In the genomic region with DNA sequence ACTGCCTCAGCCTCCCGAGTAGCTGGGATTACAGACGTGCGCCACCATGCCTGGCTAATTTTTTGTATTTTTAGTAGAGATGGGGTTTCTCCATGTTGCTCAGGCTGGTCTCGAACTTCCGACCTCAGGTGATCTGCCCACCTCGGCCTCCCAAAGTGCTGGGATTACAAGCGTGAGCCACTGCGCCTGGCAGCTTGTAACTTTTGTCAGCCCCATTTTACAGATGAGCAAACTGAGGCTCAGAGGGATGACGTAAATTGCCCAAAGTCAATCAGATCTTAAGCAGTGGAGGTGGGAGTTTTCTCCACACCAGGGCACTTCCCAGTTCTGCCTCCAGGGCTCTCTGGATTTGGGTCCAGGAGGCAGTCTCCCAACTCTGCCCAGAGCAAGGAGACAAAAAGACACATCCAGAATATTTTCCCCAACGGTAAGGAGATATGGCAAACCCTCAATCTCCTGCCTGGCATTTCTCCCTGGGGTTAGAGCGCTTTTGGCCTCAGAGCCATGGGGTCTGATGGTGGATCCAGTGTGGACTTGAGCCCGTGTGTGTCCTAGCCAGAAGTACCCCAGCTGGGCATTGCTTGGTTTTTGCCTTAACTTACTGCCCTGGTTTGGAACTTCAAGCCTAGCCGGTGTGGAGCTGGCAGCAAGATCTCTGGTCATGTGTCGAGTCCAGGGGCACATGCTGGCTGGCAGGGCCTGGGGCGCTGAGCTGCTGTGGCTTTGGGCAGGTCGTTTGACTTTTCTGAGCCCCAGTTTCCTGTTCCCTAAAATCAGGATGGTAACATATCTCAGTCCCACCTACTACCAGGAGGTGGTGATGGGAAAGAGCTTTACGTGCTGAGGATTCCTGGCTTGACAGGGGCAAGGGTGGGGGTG, we compare ENCODE assay signal across 22 cellular contexts. TPM values are rescaled to one million over a fixed set of nuclear protein-coding genes. Genes with fewer than 3 reads are reported as not detected.
DNase-seq lines count a peak whose midpoint lies in the region; ATAC-seq, FAIRE-seq and TF ChIP-seq lines count a peak whose summit lies in the region.
"Had no signal": no experiment of that assay in that cellular context is flagged by ENCODE, and none has a peak within 500 bp of the region (broad histone marks: within the 10 kb centered on the region; RNA-seq: fewer than 3 reads in every experiment).

No MANE protein-coding gene starts in this region.

- H3K27ac Mint-ChIP-seq in glutamatergic neuron (ENCODE audit: unreplicated experiment), result peak overlapping the region; percentile 72
- H3K27ac Mint-ChIP-seq: CD4-positive, alpha-beta T cell had no signal

- no peak for TF ChIP-seq CTCF in K562 (IDR thresholded peaks at IDR 0.05 in 2 of 3, conservative IDR thresholded peaks at IDR 0.05 in 1 of 3; ENCODE audit: insufficient read depth in 2 of 3, low read depth in 1 of 3, low read length in 3 of 3)
- peak; percentile 32 for TF ChIP-seq CTCF in glutamatergic neuron (IDR thresholded peaks at IDR 0.05; ENCODE audit: partially characterized antibody, unreplicated experiment)

- no peak overlapping the region for H3K27ac ChIP-seq in K562 (ENCODE audit: extremely low read depth, low read depth, low read length)
- H3K27ac ChIP-seq: HL-60, Peyer's patch, SK-N-MC had no signal

- no TSS peak for BruUV-seq in K562 (replicated peaks; lab: Mats Ljungman, UMichigan)

- H3K4me3 Mint-ChIP-seq in glutamatergic neuron (ENCODE audit: unreplicated experiment), result peak overlapping the region; percentile 96

- DNase-seq in Right ventricle myocardium inferior (ENCODE audit: missing footprints) (peak; percentile 69), left cardiac atrium (no peak), K562 (ENCODE audit: extremely low read depth in 1 of 4, low spot score in 3 of 4) (no peak), glutamatergic neuron (no peak), SIG-M5 treated with dmso at 0.1 percent for 504 hours (lab: John Stamatoyannopoulos, UW; ENCODE audit: unreplicated experiment) (no peak), NCI-H146 (lab: John Stamatoyannopoulos, UW) (no peak), NCI-H446 (lab: John Stamatoyannopoulos, UW) (no peak)
- DNase-seq: 8988T; Caco-2; CD4-positive, alpha-beta T cell; DMS53; EL; MM.1S; NCI-H1092; NCI-H2081; Peyer's patch had no signal

- no peak overlapping the region for H3K4me3 ChIP-seq in K562
- H3K4me3 ChIP-seq: HAP-1, Peyer's patch, SK-N-MC had no signal

- H3K9me1 ChIP-seq in K562 (ENCODE audit: control insufficient read depth, insufficient read depth, low read length), result no peaks in the 10 kb centered on the region

- POLR2A ChIA-PET in K562 (lab: Yijun Ruan, JAX), result interaction anchor here (0.9 to 1.5 kb wide), 4 partner anchors 9 to 33 kb away, joined by 3 to 5 read pairs (median 4); no protein-coding TSS in a partner anchor

- TF ChIP-seq RAD21 in K562 (CRISPR knock-in tag; conservative IDR thresholded peaks at IDR 0.05 in 1 of 2, IDR thresholded peaks at IDR 0.05 in 1 of 2), result no peak

- ATAC-seq in Right ventricle myocardium inferior (no peak), left cardiac atrium (no peak), K562 (no peak), GM21786 (IDR thresholded peaks at IDR 0.05; ENCODE audit: unreplicated experiment) (no peak)

- FAIRE-seq in K562 (lab: Jason Lieb, UNC), result no peak
- FAIRE-seq: GM12892, GM18507 had no signal

- H4K20me1 ChIP-seq in K562 (replicated peaks; ENCODE audit: control insufficient read depth, insufficient read depth, low read length), result peaks cover 10% of the 10 kb centered on the region; the same call in 1 of the 2 replicates

- H3K9me3 ChIP-seq in K562 (replicated peaks; ENCODE audit: control insufficient read depth, insufficient read depth, low read depth, low read length), result no peaks in the 10 kb centered on the region
- H3K9me3 ChIP-seq: Caco-2, HAP-1, Peyer's patch had no signal

- peaks cover 11% of the 10 kb centered on the region for H3K9me3 Mint-ChIP-seq in glutamatergic neuron (ENCODE audit: unreplicated experiment)
- H3K9me3 Mint-ChIP-seq: CD4-positive, alpha-beta T cell had no signal

- WGBS in K562 (ENCODE audit: insufficient coverage, low coverage, missing lambda C conversion rate), result 16% methylated on average over 17 of the region's 17 CpGs

- H2AFZ ChIP-seq in K562 (ENCODE audit: low read depth, low read length), result no peak overlapping the region

- H3K27me3 ChIP-seq in K562 (ENCODE audit: control insufficient read depth in 2 of 2, insufficient read depth in 2 of 2, low read length in 2 of 2), result peaks cover 3 to 52% of the 10 kb centered on the region in 2 experiments; a peak in 3 of 5 replicates

- no peaks in the 10 kb centered on the region for H3K79me2 ChIP-seq in K562 (ENCODE audit: control insufficient read depth, insufficient read depth, low read length)

- peaks cover 0 to 15% of the 10 kb centered on the region in 2 experiments; a peak in 2 of 5 replicates for H3K4me1 ChIP-seq in K562 (replicated peaks in 1 of 2; ENCODE audit: control insufficient read depth in 2 of 2, insufficient read depth in 2 of 2, low read length in 2 of 2)

- H3K9ac ChIP-seq in K562 (ENCODE audit: insufficient read depth in 1 of 2, low read depth in 2 of 2, low read length in 2 of 2), result peak overlapping the region in 1 of 2 experiments; percentile 45; a peak in 1 of 4 replicates

- H3K4me1 Mint-ChIP-seq in glutamatergic neuron (ENCODE audit: low read depth, unreplicated experiment), result peaks cover 46% of the 10 kb centered on the region

- in situ Hi-C loops in K562 (cut with MboI), result no loop called here

- H3K36me3 Mint-ChIP-seq in glutamatergic neuron (ENCODE audit: unreplicated experiment), result no peaks in the 10 kb centered on the region

- CTCF ChIA-PET in K562 (lab: Yijun Ruan, JAX; ENCODE audit: low intra/inter-chr PET ratio), result interaction anchor here (0.6 kb wide), 1 partner anchor 13 kb away, joined by 3 read pairs; no protein-coding TSS in a partner anchor

- TF ChIP-seq POLR2A in K562 (conservative IDR thresholded peaks at IDR 0.05), result no peak

- no peak for TF ChIP-seq EP300 in K562 (IDR thresholded peaks at IDR 0.05; ENCODE audit: low read length)

- no peaks in the 10 kb centered on the region for H3K36me3 ChIP-seq in K562 (ENCODE audit: control insufficient read depth, insufficient read depth, low read length)
- H3K36me3 ChIP-seq: HAP-1, Peyer's patch had no signal

- intact Hi-C loops in Right ventricle myocardium inferior (cut with DNase I) (no loop called here), left cardiac atrium (cut with DNase I) (no loop called here), K562 (cut with micrococcal nuclease) (no loop called here)

- peaks cover 13% of the 10 kb centered on the region for H3K27me3 Mint-ChIP-seq in glutamatergic neuron (ENCODE audit: unreplicated experiment)

- no peak overlapping the region for H3K4me2 ChIP-seq in K562 (ENCODE audit: insufficient read depth, low read length)

RNA-seq across cellular contexts. Expression of gene ADAM11, which starts 3.4 kb away (rescaled TPM):
- 20.0 TPM for total RNA-seq in Right ventricle myocardium inferior
- total RNA-seq in left cardiac atrium, result 10 to 100 TPM; 19.5 to 28.0 TPM
- total RNA-seq in K562 (2011; cell fraction: chromatin; rRNA removed; ENCODE audit: low replicate concordance), result 1.0 and 1.4 TPM in 2 replicates
- total RNA-seq in K562 (2011; cell fraction: nucleolus; rRNA removed), result 1.6 and 2.0 TPM in 2 replicates
- 0.22 and 0.76 TPM in 2 replicates for total RNA-seq in K562 (2011; cell fraction: nucleoplasm; rRNA removed)
- total RNA-seq in K562 (2014; rRNA removed), result 0.14 and 0.41 TPM in 2 replicates
- not detected in 2 replicates for total RNA-seq in K562 (2014; rRNA removed; fragmentation: Illumina TruSeq; extraction: Trizol)
- 0.04 TPM in 2 replicates for total RNA-seq in K562 (2015; rRNA removed; fragmentation: Illumina TruSeq; extraction: Trizol)
- 0.18 and 0.31 TPM in 2 replicates for total RNA-seq in K562 (2021)
- polyA plus RNA-seq in K562 (2011; rRNA removed), result 0.15 and 0.23 TPM in 2 replicates
- 0.13 and 0.16 TPM in 2 replicates for polyA plus RNA-seq in K562 (2011; cell fraction: cytosol; rRNA removed)
- polyA plus RNA-seq in K562 (2011; cell fraction: nucleus; rRNA removed), result 1.7 and 1.8 TPM in 2 replicates
- polyA plus RNA-seq in K562 (2012), result 0.22 and 0.30 TPM in 2 replicates
- polyA plus RNA-seq in K562 (2014; fragmentation: Illumina TruSeq; extraction: Trizol), result 0.08 and 0.10 TPM in 2 replicates
- under 1 TPM in 1 of 2 experiments, not detected in 1; 0.01 TPM for polyA plus RNA-seq in K562 (2014; fragmentation: Nextera tagmentation; extraction: Ambion mirVana)
- 0.17 and 0.84 TPM in 2 replicates for polyA plus RNA-seq in K562 (2014; rRNA removed)
- 0.06 and 0.39 TPM in 2 replicates for polyA minus RNA-seq in K562 (2011; rRNA and poly(A)+ RNA removed)
- polyA minus RNA-seq in K562 (2011; cell fraction: cytosol; rRNA and poly(A)+ RNA removed), result not detected in 2 replicates
- 0.27 and 0.44 TPM in 2 replicates for polyA minus RNA-seq in K562 (2011; cell fraction: nucleus; rRNA and poly(A)+ RNA removed)
- total RNA-seq in glutamatergic neuron (ENCODE audit: unreplicated experiment), result 396 TPM

RNA-seq across cellular contexts. Expression of gene DBF4B, which starts 53.7 kb away (rescaled TPM):
- total RNA-seq in Right ventricle myocardium inferior (3.8 TPM), left cardiac atrium (1 to 10 TPM; 3.6 to 5.6 TPM), K562 (2014; rRNA removed) (13.0 and 13.7 TPM in 2 replicates), K562 (2014; rRNA removed; fragmentation: Illumina TruSeq; extraction: Trizol) (12.3 and 12.5 TPM in 2 replicates), K562 (2015; rRNA removed; fragmentation: Illumina TruSeq; extraction: Trizol) (11.8 and 14.6 TPM in 2 replicates), K562 (2021) (24.0 and 26.9 TPM in 2 replicates), glutamatergic neuron (ENCODE audit: unreplicated experiment) (15.5 TPM)
- total RNA-seq in K562 (2011; cell fraction: chromatin; rRNA removed; ENCODE audit: low replicate concordance), result 70.0 and 132 TPM in 2 replicates
- total RNA-seq in K562 (2011; cell fraction: nucleolus; rRNA removed), result 61.5 and 66.2 TPM in 2 replicates
- 79.9 and 98.9 TPM in 2 replicates for total RNA-seq in K562 (2011; cell fraction: nucleoplasm; rRNA removed)
- polyA plus RNA-seq in K562 (2011; rRNA removed) (21.8 and 26.8 TPM in 2 replicates), K562 (2014; fragmentation: Illumina TruSeq; extraction: Trizol) (26.6 and 27.4 TPM in 2 replicates), K562 (2014; fragmentation: Nextera tagmentation; extraction: Ambion mirVana) (1 to 10 TPM; 2.5 to 2.9 TPM), K562 (2014; rRNA removed) (20.4 and 21.7 TPM in 2 replicates)
- polyA plus RNA-seq in K562 (2011; cell fraction: cytosol; rRNA removed), result 15.8 and 20.4 TPM in 2 replicates
- 47.2 and 70.7 TPM in 2 replicates for polyA plus RNA-seq in K562 (2011; cell fraction: nucleus; rRNA removed)
- polyA plus RNA-seq in K562 (2012), result 16.1 and 24.5 TPM in 2 replicates
- polyA minus RNA-seq in K562 (2011; rRNA and poly(A)+ RNA removed), result 13.6 and 14.5 TPM in 2 replicates
- polyA minus RNA-seq in K562 (2011; cell fraction: cytosol; rRNA and poly(A)+ RNA removed), result 9.8 and 13.2 TPM in 2 replicates
- 11.0 and 11.4 TPM in 2 replicates for polyA minus RNA-seq in K562 (2011; cell fraction: nucleus; rRNA and poly(A)+ RNA removed)
